Comparison of ENCODE assay signal across 27 cellular contexts in the genomic region with DNA sequence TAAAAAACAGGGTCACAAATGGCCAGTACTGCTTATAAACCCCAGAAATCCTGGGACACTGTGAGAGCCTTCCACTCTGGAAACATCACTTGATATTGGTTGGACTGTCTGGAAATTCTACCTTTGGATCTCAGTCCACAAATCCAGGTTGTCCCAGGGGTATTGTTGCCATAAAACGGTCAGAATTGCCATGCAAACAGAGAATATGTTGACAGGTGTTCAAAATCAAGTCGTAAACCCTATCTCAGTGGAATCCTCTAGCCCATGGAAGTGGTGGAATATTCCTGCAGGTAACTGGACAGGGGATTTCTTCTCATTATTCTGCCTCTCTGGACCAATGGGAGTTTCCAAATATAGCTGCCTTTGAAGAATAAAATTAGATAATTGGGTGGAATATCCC.
"Had no signal": no experiment of that assay in that cellular context is flagged by ENCODE, and none has a peak within 500 bp of the region (broad histone marks: within the 10 kb centered on the region; RNA-seq: fewer than 3 reads in every experiment).

No MANE protein-coding gene starts in this region.

- H3K9me3 ChIP-seq: ascending aorta, breast epithelium, colonic mucosa had no signal

- H3K36me3 Mint-ChIP-seq: activated CD4-positive, alpha-beta memory T cell treated with anti-CD3 and anti-CD28 coated beads for 36 hours; activated naive CD4-positive, alpha-beta T cell treated with anti-CD3 and anti-CD28 coated beads, Interleukin-2, amount 10 ng/mL, durations not matched to agents 7 days and 5 days; activated naive CD4-positive, alpha-beta T cell treated with anti-CD3 and anti-CD28 coated beads, Interleukin-2, amount 50 U/mL, for 72 hours; brain had no signal

- ATAC-seq: activated CD4-positive, alpha-beta T cell treated with anti-CD3 and anti-CD28 coated beads for 36 hours; activated CD8-positive, alpha-beta memory T cell treated with anti-CD3 and anti-CD28 coated beads, Interleukin-2, amount 10 ng/mL, durations not matched to agents 7 days and 5 days; activated CD8-positive, alpha-beta T cell treated with anti-CD3 and anti-CD28 coated beads, Interleukin-2, amount 10 ng/mL, durations not matched to agents 7 days and 5 days; activated naive CD4-positive, alpha-beta T cell treated with anti-CD3 and anti-CD28 coated beads, Interleukin-2, amount 50 U/mL, for 72 hours; esophagus mucosa had no signal

- H3K4me3 Mint-ChIP-seq: activated CD4-positive, alpha-beta memory T cell treated with anti-CD3 and anti-CD28 coated beads for 36 hours; activated CD4-positive, alpha-beta T cell treated with anti-CD3 and anti-CD28 coated beads for 36 hours; activated CD4-positive, alpha-beta T cell treated with anti-CD3 and anti-CD28 coated beads, Interleukin-2, amount 10 ng/mL, durations not matched to agents 24 days and 14 days; activated CD8-positive, alpha-beta memory T cell treated with anti-CD3 and anti-CD28 coated beads, Interleukin-2, amount 10 ng/mL, durations not matched to agents 7 days and 5 days; activated CD8-positive, alpha-beta T cell treated with anti-CD3 and anti-CD28 coated beads, Interleukin-2, amount 10 ng/mL, durations not matched to agents 7 days and 5 days; activated naive CD4-positive, alpha-beta T cell treated with anti-CD3 and anti-CD28 coated beads, Interleukin-2, amount 10 ng/mL, durations not matched to agents 7 days and 5 days; activated naive CD8-positive, alpha-beta T cell treated with anti-CD3 and anti-CD28 coated beads, Interleukin-2, amount 10 ng/mL, durations not matched to agents 7 days and 5 days; brain had no signal

- DNase-seq: activated CD4-positive, alpha-beta memory T cell treated with anti-CD3 and anti-CD28 coated beads for 36 hours; activated CD4-positive, alpha-beta T cell treated with anti-CD3 and anti-CD28 coated beads for 36 hours; activated CD4-positive, alpha-beta T cell treated with anti-CD3 and anti-CD28 coated beads, Interleukin-2, amount 10 ng/mL, durations not matched to agents 24 days and 14 days; activated CD4-positive, CD25-positive, alpha-beta regulatory T cell; activated CD4-positive, CD25-positive, alpha-beta regulatory T cell treated with anti-CD3 and anti-CD28 coated beads, Interleukin-2, amount 50 U/mL, for 72 hours; activated CD8-positive, alpha-beta memory T cell treated with anti-CD3 and anti-CD28 coated beads, Interleukin-2, amount 10 ng/mL, durations not matched to agents 7 days and 5 days; activated CD8-positive, alpha-beta memory T cell treated with anti-CD3 and anti-CD28 coated beads, Interleukin-2, amount 50 U/mL, for 4 hours; activated CD8-positive, alpha-beta T cell treated with anti-CD3 and anti-CD28 coated beads, Interleukin-2, amount 10 ng/mL, durations not matched to agents 7 days and 5 days; activated gamma-delta T cell; activated naive CD4-positive, alpha-beta T cell; activated naive CD4-positive, alpha-beta T cell treated with anti-CD3 and anti-CD28 coated beads, Interleukin-2, amount 10 ng/mL, durations not matched to agents 7 days and 5 days; activated naive CD8-positive, alpha-beta T cell treated with anti-CD3 and anti-CD28 coated beads, Interleukin-2, amount 10 ng/mL, durations not matched to agents 7 days and 5 days; activated T-cell treated with anti-CD3 and anti-CD28 coated beads, Interleukin-2, amount 50 U/mL, for 1 hour; activated T-cell treated with anti-CD3 and anti-CD28 coated beads, Interleukin-2, amount 50 U/mL, for 48 hours; central memory CD4-positive, alpha-beta T cell; cerebellar nuclear complex; colonic mucosa; effector CD8-positive, alpha-beta T cell; foreskin fibroblast; head of caudate nucleus; T-helper 2 cell had no signal

- H3K4me1 ChIP-seq: breast epithelium, colonic mucosa had no signal

- H3K36me3 ChIP-seq: ascending aorta, breast epithelium, cardiac muscle cell, colonic mucosa had no signal

- H3K27me3 ChIP-seq: ascending aorta, breast epithelium, cardiac muscle cell, colonic mucosa had no signal

- H3K9me3 Mint-ChIP-seq: activated naive CD4-positive, alpha-beta T cell treated with anti-CD3 and anti-CD28 coated beads, Interleukin-2, amount 10 ng/mL, durations not matched to agents 7 days and 5 days; activated naive CD8-positive, alpha-beta T cell treated with anti-CD3 and anti-CD28 coated beads, Interleukin-2, amount 10 ng/mL, durations not matched to agents 7 days and 5 days had no signal

- H3K27ac Mint-ChIP-seq: activated CD4-positive, alpha-beta memory T cell treated with anti-CD3 and anti-CD28 coated beads for 36 hours; activated CD4-positive, alpha-beta T cell treated with anti-CD3 and anti-CD28 coated beads for 36 hours; activated CD4-positive, alpha-beta T cell treated with anti-CD3 and anti-CD28 coated beads, Interleukin-2, amount 10 ng/mL, durations not matched to agents 24 days and 14 days; activated CD8-positive, alpha-beta memory T cell treated with anti-CD3 and anti-CD28 coated beads, Interleukin-2, amount 10 ng/mL, durations not matched to agents 7 days and 5 days; activated CD8-positive, alpha-beta T cell treated with anti-CD3 and anti-CD28 coated beads, Interleukin-2, amount 10 ng/mL, durations not matched to agents 7 days and 5 days; activated naive CD4-positive, alpha-beta T cell treated with anti-CD3 and anti-CD28 coated beads, Interleukin-2, amount 10 ng/mL, durations not matched to agents 7 days and 5 days; activated naive CD8-positive, alpha-beta T cell treated with anti-CD3 and anti-CD28 coated beads, Interleukin-2, amount 10 ng/mL, durations not matched to agents 7 days and 5 days; brain had no signal

- H3K4me3 ChIP-seq: ascending aorta, breast epithelium, cardiac muscle cell, colonic mucosa had no signal

- H3K27me3 Mint-ChIP-seq: activated CD4-positive, alpha-beta memory T cell treated with anti-CD3 and anti-CD28 coated beads for 36 hours; activated CD4-positive, alpha-beta T cell treated with anti-CD3 and anti-CD28 coated beads for 36 hours; activated CD8-positive, alpha-beta memory T cell treated with anti-CD3 and anti-CD28 coated beads, Interleukin-2, amount 10 ng/mL, durations not matched to agents 7 days and 5 days; activated naive CD4-positive, alpha-beta T cell treated with anti-CD3 and anti-CD28 coated beads, Interleukin-2, amount 10 ng/mL, durations not matched to agents 7 days and 5 days; activated naive CD8-positive, alpha-beta T cell treated with anti-CD3 and anti-CD28 coated beads, Interleukin-2, amount 10 ng/mL, durations not matched to agents 7 days and 5 days had no signal
